12 cellular contexts compared by ENCODE assay signal in genomic region chr2:30237346-30238142, GRCh38. TPM values are rescaled to one million over a fixed set of nuclear protein-coding genes. Genes with fewer than 3 reads are reported as not detected.
DNase-seq lines count a peak whose midpoint lies in the region; ATAC-seq and TF ChIP-seq lines count a peak whose summit lies in the region.
"Had no signal": no experiment of that assay in that cellular context is flagged by ENCODE, and none has a peak within 500 bp of the region (broad histone marks: within the 10 kb centered on the region; RNA-seq: fewer than 3 reads in every experiment).

No MANE protein-coding gene starts in this region.

- no peak overlapping the region for H3K27ac Mint-ChIP-seq in T-helper 2 cell treated with Interferon-gamma antibody and Interleukin-4, amounts not matched to agents 5 μg/mL and 100 μg/mL, for 36 hours
- H3K27ac Mint-ChIP-seq in activated T-helper 2 cell treated with anti-CD3 and anti-CD28 coated beads, Interferon-gamma antibody, Interleukin-2, Interleukin-4, amounts not matched to agents 10 μg/mL and 5 μg/mL and 100 μg/mL, durations not matched to agents 14 hours and 24 hours and 36 hours: peak overlapping the region; percentile 62
- peak overlapping the region; percentile 26 to 89 for H3K27ac Mint-ChIP-seq in stimulated activated naive CD8-positive, alpha-beta T cell treated with anti-CD3 and anti-CD28 coated beads, Interleukin-15, amount 100 ng/mL, for 72 hours
- H3K27ac Mint-ChIP-seq in GM23338: no peak overlapping the region
- H3K27ac Mint-ChIP-seq: HFFc6 had no signal

- peaks cover 0 to 23% of the 10 kb centered on the region in 2 donors for H3K27me3 ChIP-seq in left lung
- peaks cover 13% of the 10 kb centered on the region for H3K27me3 ChIP-seq in GM23338 (ENCODE audit: insufficient read depth)

- no peak overlapping the region for H2AFZ ChIP-seq in GM23338

- H3K9me3 Mint-ChIP-seq in T-helper 2 cell treated with Interferon-gamma antibody and Interleukin-4, amounts not matched to agents 5 μg/mL and 100 μg/mL, for 36 hours: no peaks in the 10 kb centered on the region
- H3K9me3 Mint-ChIP-seq in activated T-helper 2 cell treated with anti-CD3 and anti-CD28 coated beads, Interferon-gamma antibody, Interleukin-2, Interleukin-4, amounts not matched to agents 10 μg/mL and 5 μg/mL and 100 μg/mL, durations not matched to agents 14 hours and 24 hours and 36 hours: no peaks in the 10 kb centered on the region
- H3K9me3 Mint-ChIP-seq in stimulated activated naive CD8-positive, alpha-beta T cell treated with anti-CD3 and anti-CD28 coated beads, Interleukin-15, amount 100 ng/mL, for 72 hours: no peaks in the 10 kb centered on the region
- no peaks in the 10 kb centered on the region for H3K9me3 Mint-ChIP-seq in GM23338
- H3K9me3 Mint-ChIP-seq: HFFc6 had no signal

- H3K36me3 Mint-ChIP-seq in T-helper 2 cell treated with Interferon-gamma antibody and Interleukin-4, amounts not matched to agents 5 μg/mL and 100 μg/mL, for 36 hours (ENCODE audit: low read depth): peaks cover 70% of the 10 kb centered on the region
- peaks cover 78% of the 10 kb centered on the region for H3K36me3 Mint-ChIP-seq in activated T-helper 2 cell treated with anti-CD3 and anti-CD28 coated beads, Interferon-gamma antibody, Interleukin-2, Interleukin-4, amounts not matched to agents 10 μg/mL and 5 μg/mL and 100 μg/mL, durations not matched to agents 14 hours and 24 hours and 36 hours (ENCODE audit: low read depth)
- peaks cover 7% of the 10 kb centered on the region; the same call in 1 of the 3 replicates for H3K36me3 Mint-ChIP-seq in GM23338 (ENCODE audit: low read depth)

- H3K4me3 ChIP-seq in left lung (no peak overlapping the region), GM23338 (no peak overlapping the region)

- peak overlapping the region; percentile 25 for H3K4me3 Mint-ChIP-seq in T-helper 2 cell treated with Interferon-gamma antibody and Interleukin-4, amounts not matched to agents 5 μg/mL and 100 μg/mL, for 36 hours
- no peak overlapping the region for H3K4me3 Mint-ChIP-seq in activated T-helper 2 cell treated with anti-CD3 and anti-CD28 coated beads, Interferon-gamma antibody, Interleukin-2, Interleukin-4, amounts not matched to agents 10 μg/mL and 5 μg/mL and 100 μg/mL, durations not matched to agents 14 hours and 24 hours and 36 hours (ENCODE audit: low read depth)
- peak overlapping the region; percentile 89 to 96 for H3K4me3 Mint-ChIP-seq in stimulated activated naive CD8-positive, alpha-beta T cell treated with anti-CD3 and anti-CD28 coated beads, Interleukin-15, amount 100 ng/mL, for 72 hours
- H3K4me3 Mint-ChIP-seq in GM23338: no peak overlapping the region
- H3K4me3 Mint-ChIP-seq: HFFc6 had no signal

- H3K27ac ChIP-seq in left lung (peak overlapping the region; percentile 34 to 50), GM23338 (ENCODE audit: low read depth) (no peak overlapping the region)

- TF ChIP-seq CTCF in left lung (IDR thresholded peaks at IDR 0.05) (no peak), GM23338 (conservative IDR thresholded peaks at IDR 0.05; ENCODE audit: low read depth in 2 of 2) (no peak)

- no peaks in the 10 kb centered on the region for H3K9me3 ChIP-seq in left lung

- intact Hi-C loops in activated T-helper 2 cell treated with anti-CD3 and anti-CD28 coated beads, Interferon-gamma antibody, Interleukin-2, Interleukin-4, amounts not matched to agents 10 μg/mL and 5 μg/mL and 100 μg/mL, durations not matched to agents 14 hours and 24 hours and 36 hours (cut with micrococcal nuclease): no loop called here
- intact Hi-C loops in left lung (cut with DNase I): loop anchor here in 1 of 2 donors (10.0 kb wide), 1 partner anchor 237 kb away; no protein-coding TSS in a partner anchor

- 0 out of 2 replicates have a peak, but pooled peaks cover 3% of the 10 kb centered on the region for H3F3A ChIP-seq in GM23338 (replicated peaks; ENCODE audit: low read depth)

- H3K36me3 ChIP-seq in left lung: peaks cover 0 to 10% of the 10 kb centered on the region in 2 donors
- no peaks in the 10 kb centered on the region for H3K36me3 ChIP-seq in GM23338 (ENCODE audit: insufficient read depth)

- H3K79me2 ChIP-seq in GM23338 (replicated peaks; ENCODE audit: insufficient read depth): peaks cover 32% of the 10 kb centered on the region

- H4K20me1 ChIP-seq in GM23338 (replicated peaks; ENCODE audit: insufficient read depth): peaks cover 8% of the 10 kb centered on the region; the same call in 1 of the 2 replicates

- H3K4me2 ChIP-seq in GM23338: no peak overlapping the region

- H3K9me2 ChIP-seq in GM23338 (ENCODE audit: insufficient read depth): no peaks in the 10 kb centered on the region

- H3K4me1 ChIP-seq in left lung (peaks cover 38 to 73% of the 10 kb centered on the region in 2 donors), GM23338 (ENCODE audit: insufficient read depth) (peaks cover 16% of the 10 kb centered on the region)

- ATAC-seq in left lung (no peak), GM23338 (no peak), GM21619 (IDR thresholded peaks at IDR 0.05; ENCODE audit: unreplicated experiment) (no peak)
- ATAC-seq in stimulated activated naive CD8-positive, alpha-beta T cell treated with anti-CD3 and anti-CD28 coated beads, Interleukin-15, amount 100 ng/mL, for 72 hours: peak; percentile 5
- ATAC-seq: Panc1 had no signal

- DNase-seq in T-helper 2 cell treated with Interferon-gamma antibody and Interleukin-4, amounts not matched to agents 5 μg/mL and 100 μg/mL, for 36 hours (ENCODE audit: low spot score): no peak
- no peak for DNase-seq in T-helper 2 cell
- no peak for DNase-seq in activated T-helper 2 cell treated with anti-CD3 and anti-CD28 coated beads, Interferon-gamma antibody, Interleukin-2, Interleukin-4, amounts not matched to agents 10 μg/mL and 5 μg/mL and 100 μg/mL, durations not matched to agents 14 hours and 24 hours and 36 hours (ENCODE audit: low spot score)
- DNase-seq in left lung: peak in 1 of 2 donors; percentile 27
- peak in 1 of 2 donors; percentile 42 for DNase-seq in stimulated activated naive CD8-positive, alpha-beta T cell treated with anti-CD3 and anti-CD28 coated beads, Interleukin-15, amount 100 ng/mL, for 72 hours
- DNase-seq in GM23338 (ENCODE audit: low spot score): no peak
- no peak for DNase-seq in AG20443 (ENCODE audit: low spot score)
- DNase-seq: GF-D8, HFFc6, NCI-H187 treated with DMSO at 0.1 percent for 48 hours had no signal

- H3K4me1 Mint-ChIP-seq in T-helper 2 cell treated with Interferon-gamma antibody and Interleukin-4, amounts not matched to agents 5 μg/mL and 100 μg/mL, for 36 hours (ENCODE audit: low read depth): peaks cover 70% of the 10 kb centered on the region
- H3K4me1 Mint-ChIP-seq in activated T-helper 2 cell treated with anti-CD3 and anti-CD28 coated beads, Interferon-gamma antibody, Interleukin-2, Interleukin-4, amounts not matched to agents 10 μg/mL and 5 μg/mL and 100 μg/mL, durations not matched to agents 14 hours and 24 hours and 36 hours (ENCODE audit: low read depth): peaks cover 70% of the 10 kb centered on the region
- peaks cover 90% of the 10 kb centered on the region for H3K4me1 Mint-ChIP-seq in stimulated activated naive CD8-positive, alpha-beta T cell treated with anti-CD3 and anti-CD28 coated beads, Interleukin-15, amount 100 ng/mL, for 72 hours
- peaks cover 22% of the 10 kb centered on the region for H3K4me1 Mint-ChIP-seq in GM23338

- no peaks in the 10 kb centered on the region for H3K27me3 Mint-ChIP-seq in T-helper 2 cell treated with Interferon-gamma antibody and Interleukin-4, amounts not matched to agents 5 μg/mL and 100 μg/mL, for 36 hours (ENCODE audit: low read depth)
- H3K27me3 Mint-ChIP-seq in activated T-helper 2 cell treated with anti-CD3 and anti-CD28 coated beads, Interferon-gamma antibody, Interleukin-2, Interleukin-4, amounts not matched to agents 10 μg/mL and 5 μg/mL and 100 μg/mL, durations not matched to agents 14 hours and 24 hours and 36 hours (ENCODE audit: low read depth): no peaks in the 10 kb centered on the region
- no peaks in the 10 kb centered on the region for H3K27me3 Mint-ChIP-seq in stimulated activated naive CD8-positive, alpha-beta T cell treated with anti-CD3 and anti-CD28 coated beads, Interleukin-15, amount 100 ng/mL, for 72 hours
- peaks cover 15% of the 10 kb centered on the region for H3K27me3 Mint-ChIP-seq in GM23338 (ENCODE audit: insufficient read depth, low read depth, poor library complexity)

TF ChIP-seq in GM23338, 12 proteins besides CTCF, POLR2A, EP300 and RAD21 (continues in another document):
- TF ChIP-seq, protein P1, sequence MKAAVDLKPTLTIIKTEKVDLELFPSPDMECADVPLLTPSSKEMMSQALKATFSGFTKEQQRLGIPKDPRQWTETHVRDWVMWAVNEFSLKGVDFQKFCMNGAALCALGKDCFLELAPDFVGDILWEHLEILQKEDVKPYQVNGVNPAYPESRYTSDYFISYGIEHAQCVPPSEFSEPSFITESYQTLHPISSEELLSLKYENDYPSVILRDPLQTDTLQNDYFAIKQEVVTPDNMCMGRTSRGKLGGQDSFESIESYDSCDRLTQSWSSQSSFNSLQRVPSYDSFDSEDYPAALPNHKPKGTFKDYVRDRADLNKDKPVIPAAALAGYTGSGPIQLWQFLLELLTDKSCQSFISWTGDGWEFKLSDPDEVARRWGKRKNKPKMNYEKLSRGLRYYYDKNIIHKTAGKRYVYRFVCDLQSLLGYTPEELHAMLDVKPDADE (IDR thresholded peaks at IDR 0.05): no peak
- TF ChIP-seq POLR2AphosphoS5 (IDR thresholded peaks at IDR 0.05; ENCODE audit: low read depth) (no peak), STAT1 (IDR thresholded peaks at IDR 0.05; ENCODE audit: unreplicated experiment) (no peak), JUNB (IDR thresholded peaks at IDR 0.05; ENCODE audit: unreplicated experiment) (no peak)

RNA-seq across cellular contexts. Expression of gene LBH, which starts 6.2 kb away (rescaled TPM):
- total RNA-seq in activated T-helper 2 cell treated with anti-CD3 and anti-CD28 coated beads, Interferon-gamma antibody, Interleukin-2, Interleukin-4, amounts not matched to agents 10 μg/mL and 5 μg/mL and 100 μg/mL, durations not matched to agents 14 hours and 24 hours and 36 hours: 60.8 and 61.1 TPM in 2 replicates
- 100 to 1,000 TPM; 119 to 256 TPM for total RNA-seq in left lung
- 21.0 and 30.3 TPM in 2 replicates for total RNA-seq in GM23338 (2014; rRNA removed; shearing (Covaris generic))
- 17.5 and 21.1 TPM in 2 replicates for polyA plus RNA-seq in GM23338 (2016; fragmentation: Nextera tagmentation; extraction: Ambion mirVana)

Comparison
In these comparisons a context has a peak if more than half of its experiments do, and no peak if none do; other contexts are left out.
1. H3K27ac Mint-ChIP-seq: peak in activated T-helper 2 cell treated with anti-CD3 and anti-CD28 coated beads, Interferon-gamma antibody, Interleukin-2, Interleukin-4, amounts not matched to agents 10 μg/mL and 5 μg/mL and 100 μg/mL, durations not matched to agents 14 hours and 24 hours and 36 hours (single experiment) and stimulated activated naive CD8-positive, alpha-beta T cell treated with anti-CD3 and anti-CD28 coated beads, Interleukin-15, amount 100 ng/mL, for 72 hours (2 of 2); none in T-helper 2 cell treated with Interferon-gamma antibody and Interleukin-4, amounts not matched to agents 5 μg/mL and 100 μg/mL, for 36 hours (single experiment) and GM23338 (single experiment).
2. H3K4me3 Mint-ChIP-seq: peak in T-helper 2 cell treated with Interferon-gamma antibody and Interleukin-4, amounts not matched to agents 5 μg/mL and 100 μg/mL, for 36 hours (single experiment) and stimulated activated naive CD8-positive, alpha-beta T cell treated with anti-CD3 and anti-CD28 coated beads, Interleukin-15, amount 100 ng/mL, for 72 hours (2 of 2); none in activated T-helper 2 cell treated with anti-CD3 and anti-CD28 coated beads, Interferon-gamma antibody, Interleukin-2, Interleukin-4, amounts not matched to agents 10 μg/mL and 5 μg/mL and 100 μg/mL, durations not matched to agents 14 hours and 24 hours and 36 hours (single experiment) and GM23338 (single experiment).